Comparison of ENCODE assay signal across 9 cellular contexts in the genomic region with DNA sequence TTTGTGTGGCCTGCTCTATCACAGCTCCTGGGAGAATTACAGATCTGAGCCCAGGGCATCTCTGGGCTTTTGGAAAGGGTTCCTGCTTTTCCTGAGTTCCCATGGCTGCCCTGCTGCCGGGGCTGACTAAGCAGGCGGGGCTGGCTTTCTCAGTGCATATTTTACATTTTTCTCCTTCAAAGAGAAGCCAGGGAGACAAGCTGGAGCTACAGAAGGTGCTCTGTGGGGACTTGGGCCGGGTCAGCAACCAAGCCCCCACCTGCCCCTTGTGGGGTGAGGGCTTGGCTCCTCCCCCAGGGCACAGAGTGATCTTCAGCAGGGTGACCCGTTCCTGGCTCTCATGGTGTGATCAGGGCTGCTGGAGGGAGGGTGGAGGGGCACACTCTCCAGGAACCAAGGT. TPM values are rescaled to one million over a fixed set of nuclear protein-coding genes. Genes with fewer than 3 reads are reported as not detected.
DNase-seq lines count a peak whose midpoint lies in the region; ATAC-seq and TF ChIP-seq lines count a peak whose summit lies in the region.
"Had no signal": no experiment of that assay in that cellular context is flagged by ENCODE, and none has a peak within 500 bp of the region (broad histone marks: within the 10 kb centered on the region; RNA-seq: fewer than 3 reads in every experiment).

No MANE protein-coding gene starts in this region.

- dilution Hi-C loops in IMR-90 (cut with HindIII; ENCODE audit: low sequenced_read_pairs, unreplicated experiment), result no loop called here

- in situ Hi-C loops in IMR-90 (cut with MboI; ENCODE audit: low sequenced_read_pairs), result no loop called here

- peak overlapping the region; percentile 88 for H3K14ac ChIP-seq in IMR-90 (replicated peaks; ENCODE audit: low read depth, low read length)

- no peak for TF ChIP-seq RAD21 in IMR-90 (IDR thresholded peaks at IDR 0.05; ENCODE audit: low read length)

- peaks cover 12% of the 10 kb centered on the region; the same call in 1 of the 2 replicates for H3K36me3 ChIP-seq in IMR-90 (ENCODE audit: control insufficient read depth, insufficient read depth, low read length)
- peaks cover 0 to 35% (median 0%) of the 10 kb centered on the region in 3 donors for H3K36me3 ChIP-seq in tibial nerve

- no peaks in the 10 kb centered on the region for H3K27me3 ChIP-seq in IMR-90 (ENCODE audit: control insufficient read depth, insufficient read depth, low read length)
- no peaks in the 10 kb centered on the region for H3K27me3 ChIP-seq in layer of hippocampus (ENCODE audit: control insufficient read depth, insufficient read depth, low read length)
- no peaks in the 10 kb centered on the region for H3K27me3 ChIP-seq in tibial nerve

- H3K79me1 ChIP-seq in IMR-90 (ENCODE audit: low read depth in 1 of 2, low read length in 2 of 2), result peaks cover 0 to 30% of the 10 kb centered on the region in 2 experiments; a peak in 2 of 4 replicates

- intact Hi-C loops in IMR-90 (cut with micrococcal nuclease), result loop anchor here (2.0 kb wide), 4 partner anchors 37 to 363 kb away; partner anchors contain the start of gene SEC61A1

- H2AK9ac ChIP-seq in IMR-90 (replicated peaks; ENCODE audit: low read depth, low read length, poor library complexity), result peak overlapping the region; percentile 96

- no peak overlapping the region for H3K4me3 ChIP-seq in IMR-90 (ENCODE audit: insufficient read depth, low read depth, low read length)
- no peak overlapping the region for H3K4me3 ChIP-seq in choroid plexus epithelial cell (ENCODE audit: low read depth, low read length)
- no peak overlapping the region for H3K4me3 ChIP-seq in tibial nerve

- H4K20me1 ChIP-seq in IMR-90 (ENCODE audit: insufficient read depth, low read length), result no peaks in the 10 kb centered on the region

- peak overlapping the region; percentile 96 for H2BK20ac ChIP-seq in IMR-90 (ENCODE audit: low read depth, low read length)

- TF ChIP-seq CTCF in IMR-90 (conservative IDR thresholded peaks at IDR 0.05; ENCODE audit: low read depth, low read length) (no peak), choroid plexus epithelial cell (conservative IDR thresholded peaks at IDR 0.05; ENCODE audit: low read depth, low read length) (no peak), tibial nerve (IDR thresholded peaks at IDR 0.05) (no peak)

- CTCF ChIA-PET in IMR-90 (lab: Yijun Ruan, JAX), result interaction anchor here (1.9 kb wide), 1 partner anchor 141 kb away, joined by 9 read pairs; no protein-coding TSS in a partner anchor

- H3K9ac ChIP-seq in IMR-90 (ENCODE audit: low read depth, low read length), result peak overlapping the region; percentile 59

- H3K23ac ChIP-seq in IMR-90 (ENCODE audit: low read depth, low read length), result peak overlapping the region; percentile 91

- TF ChIP-seq POLR2A in IMR-90 (IDR thresholded peaks at IDR 0.05; ENCODE audit: low read depth, low read length) (no peak), tibial nerve (IDR thresholded peaks at IDR 0.05) (no peak)

- H2AFZ ChIP-seq in IMR-90 (replicated peaks; ENCODE audit: low read length, poor library complexity), result peak overlapping the region; percentile 85

- H3K9me3 ChIP-seq in IMR-90 (ENCODE audit: control insufficient read depth, insufficient read depth, low read length) (no peaks in the 10 kb centered on the region), tibial nerve (no peaks in the 10 kb centered on the region)

- peak overlapping the region; percentile 89 for H2BK5ac ChIP-seq in IMR-90 (ENCODE audit: low read depth, low read length, poor library complexity, severe bottlenecking)

- H3K9me1 ChIP-seq in IMR-90 (ENCODE audit: insufficient read depth, low read length), result peaks cover 26% of the 10 kb centered on the region

- H4K91ac ChIP-seq in IMR-90 (ENCODE audit: insufficient read depth, low read depth, low read length), result peak overlapping the region; percentile 97

- H3K4ac ChIP-seq in IMR-90 (ENCODE audit: low read depth, low read length), result peak overlapping the region; percentile 98

- H3K4me1 ChIP-seq in IMR-90 (ENCODE audit: control insufficient read depth, insufficient read depth, low read length) (peaks cover 26% of the 10 kb centered on the region), tibial nerve (peaks cover 0 to 47% (median 12%) of the 10 kb centered on the region in 4 donors)

- peak overlapping the region; percentile 99; the same call in 2 of the 3 replicates for H2BK15ac ChIP-seq in IMR-90 (ENCODE audit: low read depth, low read length)

- peak overlapping the region; percentile 80 for H3K27ac ChIP-seq in IMR-90 (ENCODE audit: insufficient read depth, low read length)
- peak overlapping the region; percentile 42 for H3K27ac ChIP-seq in layer of hippocampus (ENCODE audit: low read depth, low read length)
- peak overlapping the region in 3 of 4 donors; percentile 22 to 74 (median 71) for H3K27ac ChIP-seq in tibial nerve

- peak overlapping the region; percentile 92 for H2AK5ac ChIP-seq in IMR-90 (ENCODE audit: low read depth, low read length)

- no TSS peak for BruUV-seq in IMR-90 (replicated peaks; lab: Mats Ljungman, UMichigan)

- peak overlapping the region; percentile 59; the same call in 1 of the 2 replicates for H3K56ac ChIP-seq in IMR-90 (ENCODE audit: extremely low read depth, insufficient read depth, low read length)

- POLR2A ChIA-PET in IMR-90 (lab: Charles Lee; ENCODE audit: unreplicated experiment), result no interaction called here

- H4K5ac ChIP-seq in IMR-90 (ENCODE audit: low read depth, low read length), result peak overlapping the region; percentile 68

- peak overlapping the region; percentile 80 for H3K18ac ChIP-seq in IMR-90 (ENCODE audit: low read depth, low read length)

- peak overlapping the region; percentile 98 for H2BK120ac ChIP-seq in IMR-90 (ENCODE audit: low read depth, low read length)

- DNase-seq in IMR-90, result peak; percentile 61
- DNase-seq in choroid plexus epithelial cell (ENCODE audit: low read depth), result peak; percentile 71
- DNase-seq in tibial nerve (ENCODE audit: low spot score in 2 of 2), result no peak
- no peak for DNase-seq in HuH-7.5 (ENCODE audit: low spot score)
- DNase-seq in NCI-H1436 treated with DMSO at 0.1 percent for 48 hours (lab: John Stamatoyannopoulos, UW), result no peak
- DNase-seq in SK-N-DZ (ENCODE audit: low spot score), result no peak
- DNase-seq: stimulated activated CD4-positive, alpha-beta T cell treated with anti-CD3 and anti-CD28 coated beads, Interleukin-15, amount 100 ng/mL, for 24 hours had no signal

- WGBS in IMR-90 (ENCODE audit: extremely low coverage in 2 of 2, insufficient read length in 1 of 2), 2 experiments, result no CpG with 5 or more reads among the region's 4 CpGs
- 34 to 49% methylated on average over 4 of the region's 4 CpGs for WGBS in tibial nerve, 2 donors

- TF ChIP-seq EP300 in tibial nerve (IDR thresholded peaks at IDR 0.05), result peak in 1 of 2 donors; percentile 11

- peak; percentile 66 for ATAC-seq in IMR-90 (ENCODE audit: low read depth)
- ATAC-seq in GM21360 (IDR thresholded peaks at IDR 0.05; ENCODE audit: unreplicated experiment), result no peak

- H3K4me2 ChIP-seq in IMR-90 (ENCODE audit: low read depth, low read length), result peak overlapping the region; percentile 61

- H4K8ac ChIP-seq in IMR-90 (ENCODE audit: low read depth in 2 of 2, low read length in 2 of 2), result peak overlapping the region; percentile 90 to 91

TF ChIP-seq in IMR-90, 13 proteins besides CTCF, POLR2A, EP300 and RAD21:
- no peak for TF ChIP-seq CHD1 (IDR thresholded peaks at IDR 0.05; ENCODE audit: low read depth, low read length)
- no peak for TF ChIP-seq MAFK (IDR thresholded peaks at IDR 0.05; ENCODE audit: low read depth, low read length)
- no peak for TF ChIP-seq MAZ (IDR thresholded peaks at IDR 0.05; ENCODE audit: borderline replicate concordance, low read depth, low read length)
- no peak for TF ChIP-seq FOS (IDR thresholded peaks at IDR 0.05; ENCODE audit: low read depth, low read length)
- no peak for TF ChIP-seq CEBPB (IDR thresholded peaks at IDR 0.05; ENCODE audit: low read depth, low read length)
- no peak for TF ChIP-seq RCOR1 (IDR thresholded peaks at IDR 0.05; ENCODE audit: insufficient replicate concordance, low read length)
- TF ChIP-seq BHLHE40 (IDR thresholded peaks at IDR 0.05; ENCODE audit: low read depth, low read length), result no peak

RNA-seq across cellular contexts. Expression of gene ABTB1, which starts 17.4 kb away (rescaled TPM):
- total RNA-seq in IMR-90 (2012; rRNA removed), result 3.2 and 3.3 TPM in 2 replicates
- 23.0 and 25.3 TPM in 2 replicates for polyA plus RNA-seq in IMR-90 (2012; rRNA removed)
- polyA plus RNA-seq in IMR-90 (2012; cell fraction: cytosol; rRNA removed), result 18.6 and 29.2 TPM in 2 replicates
- 139 and 305 TPM in 2 replicates for polyA plus RNA-seq in IMR-90 (2012; cell fraction: nucleus; rRNA removed; ENCODE audit: low replicate concordance)
- 100 to 1,000 TPM in 3 of 4 donors, 10 to 100 TPM in 1; 86.4 to 134 (median 121) TPM for total RNA-seq in tibial nerve
- polyA plus RNA-seq in SK-N-DZ (2014; cell fraction: cytosol; rRNA removed), result 0.16 and 0.42 TPM in 2 replicates
- polyA plus RNA-seq in SK-N-DZ (2014; cell fraction: nucleus; rRNA removed), result 5.8 and 20.0 TPM in 2 replicates

Comparison
In these comparisons a context has a peak if more than half of its experiments do, and no peak if none do; other contexts are left out.
1. DNase-seq: peak in IMR-90 (single experiment) and choroid plexus epithelial cell (single experiment); none in tibial nerve (0 of 2), HuH-7.5 (single experiment), NCI-H1436 treated with DMSO at 0.1 percent for 48 hours (single experiment) and SK-N-DZ (single experiment).
2. RNA of gene ABTB1, which starts 17.4 kb away (total RNA-seq): 86.4 to 134 TPM in tibial nerve; 3.2 to 3.3 TPM in IMR-90; every median in the first group is over 10 times any median in the second.
3. Peak in every context shown above with its lines, with median percentiles within 50 percentile points of each other: H3K27ac ChIP-seq.